In the genomic region with DNA sequence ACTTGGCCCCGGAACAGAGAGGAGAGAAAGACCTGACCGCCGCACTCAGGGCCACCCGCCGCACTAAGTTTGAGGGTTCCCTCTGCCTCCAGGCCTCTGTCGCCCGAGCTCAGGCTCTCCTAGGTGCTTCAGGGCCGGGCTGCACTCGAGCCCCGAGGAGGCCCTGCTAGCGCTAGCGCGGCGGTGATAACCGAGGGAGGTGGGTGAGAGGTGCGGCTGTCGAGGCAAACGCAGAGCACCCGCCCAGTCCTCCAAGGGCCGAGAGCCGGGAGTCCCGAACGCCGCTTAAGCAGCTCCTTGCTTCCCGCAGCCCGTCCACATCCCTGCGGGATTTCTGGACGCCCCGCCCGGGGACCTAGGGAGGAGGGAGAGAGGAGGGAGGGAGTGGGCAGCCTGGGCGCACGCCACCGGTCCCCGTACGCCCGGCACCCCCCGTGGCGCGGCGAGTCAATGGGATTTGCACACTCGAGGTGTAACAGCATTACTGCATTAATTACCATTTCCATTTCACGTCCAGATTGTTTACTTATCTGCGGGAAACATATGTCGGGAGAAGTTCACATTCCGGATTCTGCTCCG, we compare ENCODE assay signal across 17 cellular contexts. TPM values are rescaled to one million over a fixed set of nuclear protein-coding genes. Genes with fewer than 3 reads are reported as not detected.
DNase-seq lines count a peak whose midpoint lies in the region; ATAC-seq lines count a peak whose summit lies in the region.
"Had no signal": no experiment of that assay in that cellular context is flagged by ENCODE, and none has a peak within 500 bp of the region (broad histone marks: within the 10 kb centered on the region; RNA-seq: fewer than 3 reads in every experiment).

No MANE protein-coding gene starts in this region.

- peaks cover 7 to 21% (median 13%) of the 10 kb centered on the region in 4 donors for H3K4me1 Mint-ChIP-seq in naive thymus-derived CD8-positive, alpha-beta T cell
- no peaks in the 10 kb centered on the region for H3K4me1 Mint-ChIP-seq in activated T-helper 17 cell treated with anti-CD3 and anti-CD28 coated beads, Interleukin-2, amount 50 U/mL, for 72 hours

- H3K4me2 ChIP-seq in skeletal muscle satellite cell (ENCODE audit: low read length) = peak overlapping the region; percentile 58

- DNase-seq in NCI-H2171 treated with DMSO at 0.1 percent for 48 hours (lab: John Stamatoyannopoulos, UW) (peak; percentile 56), NCI-H2171 (lab: John Stamatoyannopoulos, UW) (no peak), NT2/D1 (ENCODE audit: low read depth, low spot score) (no peak), NCI-H128 (lab: John Stamatoyannopoulos, UW; ENCODE audit: unreplicated experiment) (no peak)
- DNase-seq in naive thymus-derived CD8-positive, alpha-beta T cell = no peak
- DNase-seq: activated CD4-positive, alpha-beta memory T cell treated with anti-CD3 and anti-CD28 coated beads, Interleukin-2, amount 10 ng/mL, durations not matched to agents 7 days and 5 days; brain microvascular endothelial cell; GF-D8; NCI-H1436; SHP77; thyroid gland had no signal

- H3K27me3 ChIP-seq in NT2/D1 (ENCODE audit: insufficient read depth, insufficient read length) (peaks cover 100% of the 10 kb centered on the region), iPS-15b (ENCODE audit: control insufficient read depth, insufficient read depth, low read length) (peaks cover 98% of the 10 kb centered on the region), skeletal muscle satellite cell (ENCODE audit: control insufficient read depth, insufficient read depth, low read length) (peaks cover 92% of the 10 kb centered on the region)

- no peaks in the 10 kb centered on the region for H3K9me3 ChIP-seq in NT2/D1 (ENCODE audit: insufficient read depth, low read length)
- no peaks in the 10 kb centered on the region for H3K9me3 ChIP-seq in iPS-15b (ENCODE audit: control insufficient read depth, insufficient read depth, low read length)
- no peaks in the 10 kb centered on the region for H3K9me3 ChIP-seq in skeletal muscle satellite cell (replicated peaks; ENCODE audit: low read length)
- H3K9me3 ChIP-seq: thyroid gland had no signal

- H3K27me3 Mint-ChIP-seq in naive thymus-derived CD8-positive, alpha-beta T cell = peaks cover 31 to 86% (median 65%) of the 10 kb centered on the region in 5 donors
- peaks cover 61% of the 10 kb centered on the region for H3K27me3 Mint-ChIP-seq in activated T-helper 17 cell treated with anti-CD3 and anti-CD28 coated beads, Interleukin-2, amount 50 U/mL, for 72 hours

- H3K4me3 ChIP-seq in NT2/D1 (ENCODE audit: insufficient read length, low read depth) (peak overlapping the region; percentile 31), iPS-15b (ENCODE audit: low read depth, low read length) (peak overlapping the region; percentile 41), skeletal muscle satellite cell (ENCODE audit: low read length) (no peak overlapping the region)

- POLR2A ChIA-PET in naive thymus-derived CD8-positive, alpha-beta T cell (lab: Charles Lee) = no interaction called here

- peaks cover 0 to 5% (median 2%) of the 10 kb centered on the region in 9 donors for H3K9me3 Mint-ChIP-seq in naive thymus-derived CD8-positive, alpha-beta T cell
- no peaks in the 10 kb centered on the region for H3K9me3 Mint-ChIP-seq in activated T-helper 17 cell treated with anti-CD3 and anti-CD28 coated beads, Interleukin-2, amount 50 U/mL, for 72 hours
- H3K9me3 Mint-ChIP-seq: activated CD4-positive, alpha-beta memory T cell treated with anti-CD3 and anti-CD28 coated beads, Interleukin-2, amount 10 ng/mL, durations not matched to agents 7 days and 5 days had no signal

- no peak overlapping the region for H3K27ac Mint-ChIP-seq in naive thymus-derived CD8-positive, alpha-beta T cell
- no peak overlapping the region for H3K27ac Mint-ChIP-seq in activated T-helper 17 cell treated with anti-CD3 and anti-CD28 coated beads, Interleukin-2, amount 50 U/mL, for 72 hours
- H3K27ac Mint-ChIP-seq: activated CD4-positive, alpha-beta memory T cell treated with anti-CD3 and anti-CD28 coated beads, Interleukin-2, amount 10 ng/mL, durations not matched to agents 7 days and 5 days had no signal

- H3K4me1 ChIP-seq in NT2/D1 (ENCODE audit: insufficient read depth, insufficient read length) (peaks cover 10% of the 10 kb centered on the region), iPS-15b (ENCODE audit: control insufficient read depth, insufficient read depth, low read length) (peaks cover 18% of the 10 kb centered on the region), skeletal muscle satellite cell (ENCODE audit: control insufficient read depth, insufficient read depth, low read length) (peaks cover 15% of the 10 kb centered on the region)

- peaks cover 0 to 12% (median 2%) of the 10 kb centered on the region in 3 donors for H3K36me3 Mint-ChIP-seq in naive thymus-derived CD8-positive, alpha-beta T cell
- H3K36me3 Mint-ChIP-seq in activated T-helper 17 cell treated with anti-CD3 and anti-CD28 coated beads, Interleukin-2, amount 50 U/mL, for 72 hours (ENCODE audit: low read depth) = no peaks in the 10 kb centered on the region

- H3K9ac ChIP-seq in NT2/D1 (ENCODE audit: insufficient read length, low read depth) (no peak overlapping the region), iPS-15b (ENCODE audit: low read depth, low read length) (no peak overlapping the region), skeletal muscle satellite cell (ENCODE audit: low read depth, low read length) (no peak overlapping the region)

- peak overlapping the region in 5 of 10 donors; percentile 15 to 74 (median 28) for H3K4me3 Mint-ChIP-seq in naive thymus-derived CD8-positive, alpha-beta T cell
- no peak overlapping the region for H3K4me3 Mint-ChIP-seq in activated T-helper 17 cell treated with anti-CD3 and anti-CD28 coated beads, Interleukin-2, amount 50 U/mL, for 72 hours
- H3K4me3 Mint-ChIP-seq: activated CD4-positive, alpha-beta memory T cell treated with anti-CD3 and anti-CD28 coated beads, Interleukin-2, amount 10 ng/mL, durations not matched to agents 7 days and 5 days had no signal

- H3K36me3 ChIP-seq in NT2/D1 (ENCODE audit: insufficient read depth, insufficient read length, low read length) = no peaks in the 10 kb centered on the region
- H3K36me3 ChIP-seq in iPS-15b (ENCODE audit: control insufficient read depth, insufficient read depth, low read length) = no peaks in the 10 kb centered on the region
- no peaks in the 10 kb centered on the region for H3K36me3 ChIP-seq in skeletal muscle satellite cell (ENCODE audit: insufficient read depth, low read length)
- H3K36me3 ChIP-seq: brain microvascular endothelial cell, thyroid gland had no signal

- ATAC-seq in naive thymus-derived CD8-positive, alpha-beta T cell = no peak
- ATAC-seq in activated T-helper 17 cell treated with anti-CD3 and anti-CD28 coated beads, Interleukin-2, amount 50 U/mL, for 72 hours (replicated peaks) = no peak

RNA-seq across cellular contexts. Expression of a gene that starts 6.8 kb away (rescaled TPM):
- not detected in 2 replicates for total RNA-seq in skeletal muscle satellite cell (2012; rRNA removed)
- not detected for total RNA-seq in naive thymus-derived CD8-positive, alpha-beta T cell
- not detected for polyA plus RNA-seq in naive thymus-derived CD8-positive, alpha-beta T cell
- total RNA-seq in activated T-helper 17 cell treated with anti-CD3 and anti-CD28 coated beads, Interleukin-2, amount 50 U/mL, for 72 hours = not detected
- total RNA-seq: A673; activated CD4-positive, alpha-beta memory T cell treated with anti-CD3 and anti-CD28 coated beads, Interleukin-2, amount 10 ng/mL, durations not matched to agents 7 days and 5 days; fibroblast of villous mesenchyme; mononuclear cell; thyroid gland had no signal
